8 cellular contexts compared by ENCODE assay signal in genomic region chr20:62121776-62122658, GRCh38. TPM values are rescaled to one million over a fixed set of nuclear protein-coding genes. Genes with fewer than 3 reads are reported as not detected.
A peak's percentile ranks its signal among the peaks of the same experiment; 100 is the strongest.
DNase-seq lines count a peak whose midpoint lies in the region; ATAC-seq and TF ChIP-seq lines count a peak whose summit lies in the region.

Gene LSM14B, plus strand, starts transcription at chr20:62122475. Its CDS starts 192 bp downstream, at chr20:62122667.

- no peak for TF ChIP-seq CTCF in psoas muscle (IDR thresholded peaks at IDR 0.05)

- WGBS in psoas muscle, 3 donors, result 0 to 1% (median 1%) methylated on average over 51 to 122 of the region's 125 CpGs
- under 1% methylated on average over 124 of the region's 125 CpGs for WGBS in urinary bladder

- intact Hi-C loops in left ventricle myocardium superior (cut with micrococcal nuclease) (loop anchor here (10.0 kb wide), 1 partner anchor 57 kb away; the partner anchor contains the start of gene TAF4), psoas muscle (cut with DNase I) (loop anchor here (2.0 to 5.0 kb wide), 3 partner anchors 15 to 55 kb away; partner anchors contain the start of gene TAF4 (in 1 of the 2))

- ATAC-seq in GM18502 (IDR thresholded peaks at IDR 0.05; ENCODE audit: poor library complexity, unreplicated experiment) (peak; percentile 80), HG02943 (IDR thresholded peaks at IDR 0.05; ENCODE audit: low read depth, unreplicated experiment) (peak; percentile 72), left ventricle myocardium superior (peak; percentile 86), psoas muscle (peak; percentile 82 to 89 (median 83))

- DNase-seq in NCI-H187 treated with DMSO at 0.1 percent for 48 hours (lab: John Stamatoyannopoulos, UW) (peak; percentile 85), T-helper 2 cell (peak; percentile 93 to 98 (median 94)), left ventricle myocardium superior (peak; percentile 99), psoas muscle (peak; percentile 98)

- H3K4me1 ChIP-seq in psoas muscle (peaks cover 59% of the 10 kb centered on the region), urinary bladder (ENCODE audit: insufficient read depth) (no peaks in the 10 kb centered on the region)

- peak within 1 kb of the TSS; percentile 81 for H3K4me3 ChIP-seq in psoas muscle
- peak within 1 kb of the TSS; percentile 87 for H3K4me3 ChIP-seq in urinary bladder (ENCODE audit: low read depth, low read length)

- H3K27ac ChIP-seq in angular gyrus (ENCODE audit: low read depth, low read length), result peak within 1 kb of the TSS; percentile 91
- peak within 1 kb of the TSS; percentile 99 for H3K27ac ChIP-seq in psoas muscle
- peak within 1 kb of the TSS; percentile 89 for H3K27ac ChIP-seq in urinary bladder (ENCODE audit: low read depth)

- H3K36me3 ChIP-seq in psoas muscle (ENCODE audit: insufficient read depth in 1 of 2, low read depth in 1 of 2), result peaks cover 7 to 29% of the 10 kb centered on the region in 2 donors
- peaks cover 3% of the 10 kb centered on the region for H3K36me3 ChIP-seq in urinary bladder (ENCODE audit: insufficient read depth)

- no peaks in the 10 kb centered on the region for H3K27me3 ChIP-seq in psoas muscle (ENCODE audit: insufficient read depth in 3 of 3, low read length in 2 of 3)

- no peaks in the 10 kb centered on the region for H3K9me3 ChIP-seq in psoas muscle

RNA-seq across cellular contexts. Expression of gene LSM14B, which starts in this region (rescaled TPM):
- total RNA-seq in left ventricle myocardium superior (58.4 TPM), psoas muscle (10 to 100 TPM; 52.4 to 67.0 (median 60.8) TPM), urinary bladder (28.5 TPM)
- polyA plus RNA-seq in psoas muscle (10 to 100 TPM; 26.4 to 54.2 (median 39.6) TPM), urinary bladder (42.9 TPM)

Comparison
In these comparisons a context has a peak if more than half of its experiments do, and no peak if none do; other contexts are left out.
1. Peak in every context shown above with its lines: DNase-seq, ATAC-seq, H3K4me3 ChIP-seq and H3K27ac ChIP-seq.